27 cellular contexts compared by ENCODE assay signal in genomic region chr18:6980363-6980762, GRCh38.
"Had no signal": no experiment of that assay in that cellular context is flagged by ENCODE, and none has a peak within 500 bp of the region (broad histone marks: within the 10 kb centered on the region; RNA-seq: fewer than 3 reads in every experiment).

No MANE protein-coding gene starts in this region.

- H3K27ac ChIP-seq: ascending aorta, body of pancreas, KMS-11, SJCRH30, WERI-Rb-1 had no signal

- H3K27me3 ChIP-seq: ascending aorta, body of pancreas, SJCRH30 had no signal

- H3K9me3 ChIP-seq: ascending aorta, body of pancreas, SJCRH30, SK-N-SH had no signal

- DNase-seq: activated CD4-positive, alpha-beta T cell treated with anti-CD3 and anti-CD28 coated beads for 4 hours; activated CD8-positive, alpha-beta memory T cell treated with anti-CD3 and anti-CD28 coated beads, Interleukin-2, amount 50 U/mL, for 4 hours; activated CD8-positive, alpha-beta T cell treated with anti-CD3 and anti-CD28 coated beads for 36 hours; activated gamma-delta T cell treated with Interleukin-2 at 50 U/mL for 16 hours; activated naive CD4-positive, alpha-beta T cell treated with anti-CD3 and anti-CD28 coated beads, Interleukin-2, amount 50 U/mL, for 16 hours; activated naive CD8-positive, alpha-beta T cell treated with anti-CD3 and anti-CD28 coated beads, Interleukin-2, amount 10 ng/mL, durations not matched to agents 7 days and 5 days; activated T-cell treated with anti-CD3 and anti-CD28 coated beads, Interleukin-2, amount 50 U/mL, for 72 hours; amniotic stem cell; body of pancreas; NCI-H1092; NCI-H1417 treated with DMSO at 0.1 percent for 48 hours; NCI-H1694; NCI-H2029; NCI-H2107; NCI-H2171 treated with DMSO at 0.1 percent for 48 hours; NCI-H226; NCI-H526; NCI-H82; Right ventricle myocardium superior; RPMI8226; SJCRH30; SK-N-SH; T-helper 1 cell; WERI-Rb-1 had no signal

- H3K4me1 ChIP-seq: ascending aorta, SJCRH30 had no signal

- H3K4me2 ChIP-seq: KMS-11, SK-N-SH had no signal

- H3K36me3 ChIP-seq: ascending aorta, SJCRH30 had no signal

- H3K9ac ChIP-seq: KMS-11, SK-N-SH had no signal

- H3K4me3 ChIP-seq: ascending aorta, body of pancreas, SJCRH30 had no signal

- ATAC-seq: activated CD8-positive, alpha-beta T cell treated with anti-CD3 and anti-CD28 coated beads for 36 hours; activated T-cell treated with anti-CD3 and anti-CD28 coated beads, Interleukin-2, amount 50 U/mL, for 72 hours; body of pancreas; Panc1 had no signal
